Comparison of ENCODE assay signal across 18 cellular contexts in the genomic region with DNA sequence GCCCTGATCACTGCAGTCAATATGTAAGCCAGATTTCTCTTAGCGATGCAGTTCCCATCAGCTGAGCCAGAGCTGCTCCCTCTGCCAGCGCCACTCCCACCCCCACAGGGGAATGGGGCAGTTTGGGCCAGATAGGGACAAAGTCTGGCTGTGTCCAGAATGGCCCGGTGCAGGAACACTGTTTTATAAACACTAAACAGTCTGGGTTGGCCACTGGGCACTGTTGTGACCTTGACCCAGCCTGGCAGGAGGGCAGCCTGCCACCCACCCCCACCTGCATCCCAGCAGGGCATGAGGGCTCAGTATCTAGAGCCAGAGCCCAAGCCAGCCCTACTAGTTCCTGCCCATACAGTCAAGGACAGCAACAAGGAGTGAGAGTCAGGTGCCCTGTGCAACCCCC. TPM values are rescaled to one million over a fixed set of nuclear protein-coding genes. Genes with fewer than 3 reads are reported as not detected.
DNase-seq lines count a peak whose midpoint lies in the region; ATAC-seq, FAIRE-seq and TF ChIP-seq lines count a peak whose summit lies in the region.
"Had no signal": no experiment of that assay in that cellular context is flagged by ENCODE, and none has a peak within 500 bp of the region (broad histone marks: within the 10 kb centered on the region; RNA-seq: fewer than 3 reads in every experiment).

No MANE protein-coding gene starts in this region.

- 0 out of 2 replicates have a peak, but pooled peaks cover 6% of the 10 kb centered on the region for H4K20me1 ChIP-seq in HepG2 (ENCODE audit: insufficient read depth, low read length)

- DNase-seq in activated naive CD4-positive, alpha-beta T cell treated with anti-CD3 and anti-CD28 coated beads, Interleukin-2, amount 10 ng/mL, durations not matched to agents 7 days and 5 days: no peak
- DNase-seq in activated naive CD4-positive, alpha-beta T cell treated with anti-CD3 and anti-CD28 coated beads, Interleukin-2, amount 50 U/mL, for 16 hours: no peak
- DNase-seq in activated T-helper 2 cell treated with anti-CD3 and anti-CD28 coated beads, Interferon-gamma antibody, Interleukin-2, Interleukin-4, amounts not matched to agents 10 μg/mL and 5 μg/mL and 100 μg/mL, durations not matched to agents 14 hours and 24 hours and 36 hours (ENCODE audit: low spot score): no peak
- no peak for DNase-seq in HepG2 (ENCODE audit: low spot score)
- peak; percentile 15 for DNase-seq in stimulated activated CD8-positive, alpha-beta memory T cell treated with anti-CD3 and anti-CD28 coated beads, Interleukin-4, amount 100 ng/mL, for 48 hours
- DNase-seq in omental fat pad (ENCODE audit: low spot score): no peak
- DNase-seq in occipital lobe (lab: John Stamatoyannopoulos, UW): no peak
- DNase-seq: ACHN; left ventricle myocardium superior; MV-4-11; NCI-H2107; Peyer's patch; stimulated activated CD4-positive, alpha-beta T cell treated with anti-CD3 and anti-CD28 coated beads, Interleukin-4, amount 100 ng/mL, for 1 hour; T-helper 2 cell; transverse colon had no signal

- peaks cover 5% of the 10 kb centered on the region for H3K4me1 Mint-ChIP-seq in activated naive CD4-positive, alpha-beta T cell treated with anti-CD3 and anti-CD28 coated beads, Interleukin-2, amount 10 ng/mL, durations not matched to agents 7 days and 5 days
- H3K4me1 Mint-ChIP-seq in activated T-helper 2 cell treated with anti-CD3 and anti-CD28 coated beads, Interferon-gamma antibody, Interleukin-2, Interleukin-4, amounts not matched to agents 10 μg/mL and 5 μg/mL and 100 μg/mL, durations not matched to agents 14 hours and 24 hours and 36 hours (ENCODE audit: low read depth): no peaks in the 10 kb centered on the region

- no peak for FAIRE-seq in HepG2 (lab: Jason Lieb, UNC)

- peak overlapping the region in 1 of 3 experiments; percentile 83; a peak in 1 of 6 replicates for H3K4me3 ChIP-seq in HepG2 (replicated peaks in 1 of 3; ENCODE audit: insufficient read depth in 1 of 3, low read depth in 2 of 3, low read length in 3 of 3)
- H3K4me3 ChIP-seq: transverse colon had no signal

- no peaks in the 10 kb centered on the region for H3K9me3 Mint-ChIP-seq in activated naive CD4-positive, alpha-beta T cell treated with anti-CD3 and anti-CD28 coated beads, Interleukin-2, amount 10 ng/mL, durations not matched to agents 7 days and 5 days
- no peaks in the 10 kb centered on the region for H3K9me3 Mint-ChIP-seq in activated T-helper 2 cell treated with anti-CD3 and anti-CD28 coated beads, Interferon-gamma antibody, Interleukin-2, Interleukin-4, amounts not matched to agents 10 μg/mL and 5 μg/mL and 100 μg/mL, durations not matched to agents 14 hours and 24 hours and 36 hours
- H3K9me3 Mint-ChIP-seq: dendritic cell treated with granulocyte-macrophage colony-stimulating factor and Interleukin-4, amounts not matched to agents 40 ng/mL and 50 ng/mL, for 4 days had no signal

- no peak overlapping the region for H3K27ac Mint-ChIP-seq in activated naive CD4-positive, alpha-beta T cell treated with anti-CD3 and anti-CD28 coated beads, Interleukin-2, amount 10 ng/mL, durations not matched to agents 7 days and 5 days
- no peak overlapping the region for H3K27ac Mint-ChIP-seq in activated T-helper 2 cell treated with anti-CD3 and anti-CD28 coated beads, Interferon-gamma antibody, Interleukin-2, Interleukin-4, amounts not matched to agents 10 μg/mL and 5 μg/mL and 100 μg/mL, durations not matched to agents 14 hours and 24 hours and 36 hours
- H3K27ac Mint-ChIP-seq: dendritic cell treated with granulocyte-macrophage colony-stimulating factor and Interleukin-4, amounts not matched to agents 40 ng/mL and 50 ng/mL, for 4 days had no signal

- no peak overlapping the region for H2AFZ ChIP-seq in HepG2 (ENCODE audit: low read length)

- H3K9me3 ChIP-seq in HepG2 (ENCODE audit: low read length): no peaks in the 10 kb centered on the region
- H3K9me3 ChIP-seq: Peyer's patch, transverse colon had no signal

- no peaks in the 10 kb centered on the region for H3K79me2 ChIP-seq in HepG2 (ENCODE audit: insufficient read depth, low read length)

- in situ Hi-C loops in HepG2 (cut with HindIII; ENCODE audit: extremely low pct_ligation_motif_present, low pct_unique_long_range_greater_than_20kb): loop anchor here (10.0 kb wide), 1 partner anchor 166 kb away; no protein-coding TSS in a partner anchor

- no peaks in the 10 kb centered on the region; a peak in 1 of 5 replicates for H3K27me3 ChIP-seq in HepG2 (ENCODE audit: control insufficient read depth in 1 of 2, insufficient read depth in 2 of 2, low read length in 2 of 2)
- H3K27me3 ChIP-seq: Peyer's patch had no signal

- POLR2A ChIA-PET in HepG2 (lab: Yijun Ruan, JAX): no interaction called here

- TF ChIP-seq RAD21 in HepG2 (CRISPR knock-in tag; IDR thresholded peaks at IDR 0.05): no peak

- BruUV-seq in HepG2 (replicated peaks; lab: Mats Ljungman, UMichigan): no TSS peak

- peak overlapping the region; percentile 95; the same call in 1 of the 2 replicates for H3K4me2 ChIP-seq in HepG2 (ENCODE audit: low read depth, low read length)

- H3K27me3 Mint-ChIP-seq in activated naive CD4-positive, alpha-beta T cell treated with anti-CD3 and anti-CD28 coated beads, Interleukin-2, amount 10 ng/mL, durations not matched to agents 7 days and 5 days: peaks cover 35% of the 10 kb centered on the region
- peaks cover 7% of the 10 kb centered on the region for H3K27me3 Mint-ChIP-seq in activated T-helper 2 cell treated with anti-CD3 and anti-CD28 coated beads, Interferon-gamma antibody, Interleukin-2, Interleukin-4, amounts not matched to agents 10 μg/mL and 5 μg/mL and 100 μg/mL, durations not matched to agents 14 hours and 24 hours and 36 hours (ENCODE audit: low read depth)

- no peaks in the 10 kb centered on the region for H3K36me3 Mint-ChIP-seq in activated naive CD4-positive, alpha-beta T cell treated with anti-CD3 and anti-CD28 coated beads, Interleukin-2, amount 10 ng/mL, durations not matched to agents 7 days and 5 days
- no peaks in the 10 kb centered on the region for H3K36me3 Mint-ChIP-seq in activated T-helper 2 cell treated with anti-CD3 and anti-CD28 coated beads, Interferon-gamma antibody, Interleukin-2, Interleukin-4, amounts not matched to agents 10 μg/mL and 5 μg/mL and 100 μg/mL, durations not matched to agents 14 hours and 24 hours and 36 hours (ENCODE audit: low read depth)

- TF ChIP-seq CTCF in HepG2 (CRISPR knock-in tag; IDR thresholded peaks at IDR 0.05) (no peak), omental fat pad (IDR thresholded peaks at IDR 0.05) (no peak)

- TF ChIP-seq EP300 in HepG2 (IDR thresholded peaks at IDR 0.05; ENCODE audit: low read depth in 2 of 2, low read length in 2 of 2) (no peak), HepG2 (CRISPR knock-in tag; IDR thresholded peaks at IDR 0.05; ENCODE audit: borderline replicate concordance) (no peak)

- TF ChIP-seq POLR2A in HepG2 (IDR thresholded peaks at IDR 0.05; ENCODE audit: insufficient read depth in 1 of 2, low read depth in 2 of 2, low read length in 2 of 2): no peak

- peak overlapping the region; percentile 23 for H3K4me3 Mint-ChIP-seq in activated naive CD4-positive, alpha-beta T cell treated with anti-CD3 and anti-CD28 coated beads, Interleukin-2, amount 10 ng/mL, durations not matched to agents 7 days and 5 days
- peak overlapping the region; percentile 39 for H3K4me3 Mint-ChIP-seq in activated T-helper 2 cell treated with anti-CD3 and anti-CD28 coated beads, Interferon-gamma antibody, Interleukin-2, Interleukin-4, amounts not matched to agents 10 μg/mL and 5 μg/mL and 100 μg/mL, durations not matched to agents 14 hours and 24 hours and 36 hours (ENCODE audit: low read depth)
- H3K4me3 Mint-ChIP-seq: dendritic cell treated with granulocyte-macrophage colony-stimulating factor and Interleukin-4, amounts not matched to agents 40 ng/mL and 50 ng/mL, for 4 days had no signal

- intact Hi-C loops in activated T-helper 2 cell treated with anti-CD3 and anti-CD28 coated beads, Interferon-gamma antibody, Interleukin-2, Interleukin-4, amounts not matched to agents 10 μg/mL and 5 μg/mL and 100 μg/mL, durations not matched to agents 14 hours and 24 hours and 36 hours (cut with micrococcal nuclease): no loop called here
- intact Hi-C loops in HepG2 (cut with micrococcal nuclease; ENCODE audit: unreplicated experiment): loop anchor here (5.0 kb wide), 1 partner anchor 168 kb away; no protein-coding TSS in a partner anchor

- CTCF ChIA-PET in activated naive CD4-positive, alpha-beta T cell treated with anti-CD3 and anti-CD28 coated beads, Interleukin-2, amount 10 ng/mL, durations not matched to agents 7 days and 5 days (lab: Charles Lee): no interaction called here
- CTCF ChIA-PET in HepG2 (lab: Yijun Ruan, JAX; ENCODE audit: low intra/inter-chr PET ratio, low total read pairs): no interaction called here

- H3K36me3 ChIP-seq in HepG2 (replicated peaks in 1 of 2; ENCODE audit: control insufficient read depth in 1 of 2, insufficient read depth in 2 of 2, low read length in 2 of 2): no peaks in the 10 kb centered on the region
- H3K36me3 ChIP-seq: Peyer's patch, transverse colon had no signal

- no peak overlapping the region for H3K9ac ChIP-seq in HepG2 (ENCODE audit: insufficient read depth, low read depth, low read length)

- peaks cover 17% of the 10 kb centered on the region for H3K4me1 ChIP-seq in HepG2 (ENCODE audit: insufficient read depth, low read length)

- no CpG with 5 or more reads among the region's 3 CpGs for WGBS in HepG2 (ENCODE audit: low lambda C conversion rate)

- H3K27ac ChIP-seq in HepG2 (ENCODE audit: extremely low read length, insufficient read depth, low read length): no peak overlapping the region
- H3K27ac ChIP-seq: Peyer's patch, transverse colon had no signal

- ATAC-seq in HepG2 (no peak; the same call in 2 of the 3 replicates), HG02885 (IDR thresholded peaks at IDR 0.05; ENCODE audit: poor library complexity, unreplicated experiment) (no peak), omental fat pad (ENCODE audit: low FRiP score) (no peak)
- ATAC-seq: left ventricle myocardium superior, sciatic nerve had no signal

RNA-seq across cellular contexts. Expression of gene OGDHL, which starts 1.3 kb away (rescaled TPM):
- total RNA-seq in activated T-helper 2 cell treated with anti-CD3 and anti-CD28 coated beads, Interferon-gamma antibody, Interleukin-2, Interleukin-4, amounts not matched to agents 10 μg/mL and 5 μg/mL and 100 μg/mL, durations not matched to agents 14 hours and 24 hours and 36 hours: 3.7 and 3.9 TPM in 2 replicates
- total RNA-seq in HepG2 (2016; rRNA removed; fragmentation: Illumina TruSeq; extraction: Trizol): 1.6 and 3.0 TPM in 2 replicates
- total RNA-seq in HepG2 (2016; cell fraction: cytosol; rRNA removed; fragmentation: Illumina TruSeq; extraction: Trizol; ENCODE audit: low read depth): 0.88 and 0.91 TPM in 2 replicates
- 1.5 and 3.5 TPM in 2 replicates for total RNA-seq in HepG2 (2016; cell fraction: insoluble cytoplasmic fraction; rRNA removed; fragmentation: Illumina TruSeq; extraction: Trizol)
- total RNA-seq in HepG2 (2016; cell fraction: membrane; rRNA removed; fragmentation: Illumina TruSeq; extraction: Trizol): 1.1 TPM in 2 replicates
- total RNA-seq in HepG2 (2016; cell fraction: nucleus; rRNA removed; fragmentation: Illumina TruSeq; extraction: Trizol): 5.1 and 6.2 TPM in 2 replicates
- 9.8 and 11.2 TPM in 2 replicates for polyA plus RNA-seq in HepG2 (2011; rRNA removed)
- 4.3 and 6.1 TPM in 2 replicates for polyA plus RNA-seq in HepG2 (2011; cell fraction: cytosol; rRNA removed)
- 51.8 and 65.3 TPM in 2 replicates for polyA plus RNA-seq in HepG2 (2011; cell fraction: nucleus; rRNA removed)
- polyA plus RNA-seq in HepG2 (2012): 3.8 and 4.0 TPM in 2 replicates
- 0.20 and 0.34 TPM in 2 replicates for polyA plus RNA-seq in HepG2 (2016; cell fraction: cytosol; fragmentation: Illumina TruSeq; extraction: Trizol; ENCODE audit: low read depth)
- polyA plus RNA-seq in HepG2 (2016; cell fraction: insoluble cytoplasmic fraction; fragmentation: Illumina TruSeq; extraction: Trizol; ENCODE audit: low read depth): 1.3 and 1.5 TPM in 2 replicates
- polyA plus RNA-seq in HepG2 (2016; cell fraction: membrane; fragmentation: Illumina TruSeq; extraction: Trizol; ENCODE audit: low read depth): 0.53 and 0.68 TPM in 2 replicates
- polyA plus RNA-seq in HepG2 (2016; cell fraction: nucleus; fragmentation: Illumina TruSeq; extraction: Trizol; ENCODE audit: insufficient read depth, low read depth): 13.3 and 17.6 TPM in 2 replicates
- polyA minus RNA-seq in HepG2 (2011; rRNA and poly(A)+ RNA removed; ENCODE audit: low replicate concordance): 0.77 and 17.2 TPM in 2 replicates
- 2.6 and 4.6 TPM in 2 replicates for polyA minus RNA-seq in HepG2 (2011; cell fraction: cytosol; rRNA and poly(A)+ RNA removed)
- polyA minus RNA-seq in HepG2 (2011; cell fraction: nucleus; rRNA and poly(A)+ RNA removed): 10.9 and 12.4 TPM in 2 replicates
- total RNA-seq in omental fat pad: 1 to 10 TPM in 1 of 4 donors, under 1 TPM in 1, not detected in 2; 0.65 to 1.2 TPM
- 4.2 TPM for total RNA-seq in occipital lobe
- total RNA-seq: sciatic nerve had no signal
